ENCODE assay signal across 21 cellular contexts in genomic region chr1:162939035-162939434, GRCh38.
DNase-seq lines count a peak whose midpoint lies in the region; ATAC-seq, FAIRE-seq and TF ChIP-seq lines count a peak whose summit lies in the region.
"Had no signal": no experiment of that assay in that cellular context is flagged by ENCODE, and none has a peak within 500 bp of the region (broad histone marks: within the 10 kb centered on the region; RNA-seq: fewer than 3 reads in every experiment).

No MANE protein-coding gene starts in this region.

- 4% methylated on average over 5 of the region's 5 CpGs for WGBS in A549 (ENCODE audit: missing lambda C conversion rate)

- H3K36me3 ChIP-seq in BE2C = no peaks in the 10 kb centered on the region

- H3K4me3 ChIP-seq in A549 = no peak overlapping the region
- H3K4me3 ChIP-seq in BE2C (ENCODE audit: low read depth, low read length) = no peak overlapping the region

- no peak for TF ChIP-seq EP300 in A549 (IDR thresholded peaks at IDR 0.05)

- POLR2A ChIA-PET in A549 (lab: Yijun Ruan, JAX) = no interaction called here

- no peaks in the 10 kb centered on the region for H3K4me1 ChIP-seq in A549
- H3K4me1 ChIP-seq in BE2C = peaks cover 30% of the 10 kb centered on the region

- TF ChIP-seq POLR2A in A549 (IDR thresholded peaks at IDR 0.05; ENCODE audit: low read length) = no peak

- H3K4me2 ChIP-seq in A549 = no peak overlapping the region

- H3K27ac ChIP-seq in A549 = no peak overlapping the region

- H3K27me3 ChIP-seq in BE2C = no peaks in the 10 kb centered on the region

- CTCF ChIA-PET in A549 (lab: Yijun Ruan, JAX) = no interaction called here

- H3K9me3 ChIP-seq in A549 = no peaks in the 10 kb centered on the region
- no peaks in the 10 kb centered on the region for H3K9me3 ChIP-seq in BE2C

- no peak for FAIRE-seq in A549 (lab: Jason Lieb, UNC)
- FAIRE-seq: G401.6, H1 had no signal

- TF ChIP-seq CTCF in A549 (IDR thresholded peaks at IDR 0.05) (0 out of 3 replicates have a peak, but pooled peaks have one; percentile 7), BE2C (IDR thresholded peaks at IDR 0.05; ENCODE audit: low read depth, low read length) (peak; percentile 48)

- TF ChIP-seq RAD21 in A549 (conservative IDR thresholded peaks at IDR 0.05 in 1 of 2, IDR thresholded peaks at IDR 0.05 in 1 of 2) = no peak

- DNase-seq in A549 (ENCODE audit: low read depth in 1 of 2, low spot score in 1 of 2) (peak in 1 of 2 experiments; percentile 18), BE2C (peak; percentile 14), NCI-H526 (lab: John Stamatoyannopoulos, UW) (peak; percentile 54 to 78), SW480 (ENCODE audit: low spot score) (peak; percentile 13), NOMO-1 (lab: John Stamatoyannopoulos, UW; ENCODE audit: unreplicated experiment in 2 of 2) (no peak), UCSD-AML1 (lab: John Stamatoyannopoulos, UW; ENCODE audit: unreplicated experiment) (no peak)
- DNase-seq: ACHN; Calu3; CD4-positive, alpha-beta memory T cell; DMS79 treated with DMSO at 0.1 percent for 48 hours; HFFc6; MV-4-11; NCI-H1417 treated with DMSO at 0.1 percent for 48 hours; NCI-H1930; NCI-H2171; NCI-H510A; RPMI8226; SIG-M5 had no signal

- ATAC-seq in A549 = peak; percentile 56 to 72; a peak in 2 of 6 replicates
- ATAC-seq in HG03045 (IDR thresholded peaks at IDR 0.05; ENCODE audit: unreplicated experiment) = no peak

TF ChIP-seq in A549, 52 proteins besides CTCF, POLR2A, EP300 and RAD21:
- no peak for TF ChIP-seq PBX3 (IDR thresholded peaks at IDR 0.05)
- no peak for TF ChIP-seq PHF8 (IDR thresholded peaks at IDR 0.05; ENCODE audit: borderline replicate concordance, low read depth)
- no peak for TF ChIP-seq TFCP2L1 (CRISPR knock-in tag; IDR thresholded peaks at IDR 0.05)
- no peak for TF ChIP-seq JUN (IDR thresholded peaks at IDR 0.05)
- TF ChIP-seq, protein P1, sequence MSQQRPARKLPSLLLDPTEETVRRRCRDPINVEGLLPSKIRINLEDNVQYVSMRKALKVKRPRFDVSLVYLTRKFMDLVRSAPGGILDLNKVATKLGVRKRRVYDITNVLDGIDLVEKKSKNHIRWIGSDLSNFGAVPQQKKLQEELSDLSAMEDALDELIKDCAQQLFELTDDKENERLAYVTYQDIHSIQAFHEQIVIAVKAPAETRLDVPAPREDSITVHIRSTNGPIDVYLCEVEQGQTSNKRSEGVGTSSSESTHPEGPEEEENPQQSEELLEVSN (IDR thresholded peaks at IDR 0.05; ENCODE audit: borderline replicate concordance, low read depth) = no peak
- TF ChIP-seq ZFP36 (IDR thresholded peaks at IDR 0.05; ENCODE audit: borderline replicate concordance, partially characterized antibody) = no peak
- no peak for TF ChIP-seq ESRRA (IDR thresholded peaks at IDR 0.05; ENCODE audit: borderline replicate concordance, low read length)
- TF ChIP-seq CEBPB (IDR thresholded peaks at IDR 0.05) = no peak
- TF ChIP-seq ZNF302 (CRISPR knock-in tag; IDR thresholded peaks at IDR 0.05) = no peak
- TF ChIP-seq HMGXB4 (CRISPR knock-in tag; IDR thresholded peaks at IDR 0.05; ENCODE audit: borderline replicate concordance) = no peak

Comparison
In these comparisons a context has a peak if more than half of its experiments do, and no peak if none do; other contexts are left out.
1. DNase-seq: peak in BE2C (single experiment), NCI-H526 (2 of 2) and SW480 (single experiment); none in NOMO-1 (0 of 2) and UCSD-AML1 (single experiment).